Comparison of ENCODE assay signal across 39 cellular contexts in genomic region chr7:122072272-122072671, GRCh38.
"Had no signal": no experiment of that assay in that cellular context is flagged by ENCODE, and none has a peak within 500 bp of the region (broad histone marks: within the 10 kb centered on the region; RNA-seq: fewer than 3 reads in every experiment).

No MANE protein-coding gene starts in this region.

- H3K9me3 ChIP-seq: adrenal gland, ascending aorta, body of pancreas, breast epithelium had no signal

- H3K4me3 ChIP-seq: adrenal gland, ascending aorta, body of pancreas, breast epithelium, cardiac muscle cell had no signal

- H3K36me3 ChIP-seq: brain microvascular endothelial cell, breast epithelium had no signal

- H3K4me3 Mint-ChIP-seq: activated naive CD4-positive, alpha-beta T cell treated with anti-CD3 and anti-CD28 coated beads for 36 hours; activated naive CD4-positive, alpha-beta T cell treated with anti-CD3 and anti-CD28 coated beads, Interleukin-2, amount 10 ng/mL, durations not matched to agents 7 days and 5 days; activated naive CD4-positive, alpha-beta T cell treated with anti-CD3 and anti-CD28 coated beads, Interleukin-2, amount 50 U/mL, for 24 hours; activated naive CD8-positive, alpha-beta T cell; activated naive CD8-positive, alpha-beta T cell treated with anti-CD3 and anti-CD28 coated beads for 36 hours; activated naive CD8-positive, alpha-beta T cell treated with anti-CD3 and anti-CD28 coated beads, Interleukin-2, amount 10 ng/mL, durations not matched to agents 7 days and 5 days; activated naive CD8-positive, alpha-beta T cell treated with anti-CD3 and anti-CD28 coated beads, Interleukin-2, amount 50 U/mL, for 24 hours; activated T-cell treated with anti-CD3 and anti-CD28 coated beads, Interleukin-2, amount 50 U/mL, for 24 hours; activated T-cell treated with anti-CD3 and anti-CD28 coated beads, Interleukin-2, amount 50 U/mL, for 4 hours; activated T-cell treated with anti-CD3 and anti-CD28 coated beads, Interleukin-2, amount 50 U/mL, for 72 hours; activated T-helper 1 cell treated with anti-CD3 and anti-CD28 coated beads, Interleukin-12 subunit alpha, Interleukin-12 subunit beta, Interleukin-2, Interleukin-4 antibody, amounts not matched to agents 30 ng/mL and 10 ng/mL and 1 ng/mL, durations not matched to agents 14 hours and 24 hours and 36 hours; activated T-helper 17 cell treated with anti-CD3 and anti-CD28 coated beads, Interleukin-2, amount 50 U/mL, for 72 hours; brain; central memory CD8-positive, alpha-beta T cell had no signal

- H3K36me3 Mint-ChIP-seq: activated naive CD4-positive, alpha-beta T cell treated with anti-CD3 and anti-CD28 coated beads, Interleukin-2, amount 10 ng/mL, durations not matched to agents 7 days and 5 days; activated naive CD4-positive, alpha-beta T cell treated with anti-CD3 and anti-CD28 coated beads, Interleukin-2, amount 50 U/mL, for 24 hours; activated naive CD8-positive, alpha-beta T cell treated with anti-CD3 and anti-CD28 coated beads, Interleukin-2, amount 10 ng/mL, durations not matched to agents 7 days and 5 days had no signal

- H3K27ac Mint-ChIP-seq: activated naive CD4-positive, alpha-beta T cell treated with anti-CD3 and anti-CD28 coated beads for 36 hours; activated naive CD4-positive, alpha-beta T cell treated with anti-CD3 and anti-CD28 coated beads, Interleukin-2, amount 10 ng/mL, durations not matched to agents 7 days and 5 days; activated naive CD4-positive, alpha-beta T cell treated with anti-CD3 and anti-CD28 coated beads, Interleukin-2, amount 50 U/mL, for 24 hours; activated naive CD4-positive, alpha-beta T cell treated with anti-CD3 and anti-CD28 coated beads, Interleukin-2, amount 50 U/mL, for 72 hours; activated naive CD8-positive, alpha-beta T cell; activated naive CD8-positive, alpha-beta T cell treated with anti-CD3 and anti-CD28 coated beads for 36 hours; activated naive CD8-positive, alpha-beta T cell treated with anti-CD3 and anti-CD28 coated beads, Interleukin-2, amount 10 ng/mL, durations not matched to agents 7 days and 5 days; activated naive CD8-positive, alpha-beta T cell treated with anti-CD3 and anti-CD28 coated beads, Interleukin-2, amount 50 U/mL, for 24 hours; activated T-cell treated with anti-CD3 and anti-CD28 coated beads, Interleukin-2, amount 50 U/mL, for 24 hours; activated T-cell treated with anti-CD3 and anti-CD28 coated beads, Interleukin-2, amount 50 U/mL, for 72 hours; activated T-helper 1 cell treated with anti-CD3 and anti-CD28 coated beads, Interleukin-12 subunit alpha, Interleukin-12 subunit beta, Interleukin-2, Interleukin-4 antibody, amounts not matched to agents 30 ng/mL and 10 ng/mL and 1 ng/mL, durations not matched to agents 14 hours and 24 hours and 36 hours; activated T-helper 17 cell treated with anti-CD3 and anti-CD28 coated beads, Interleukin-2, amount 50 U/mL, for 72 hours; activated T-helper 2 cell treated with anti-CD3 and anti-CD28 coated beads, Interferon-gamma antibody, Interleukin-2, Interleukin-4, amounts not matched to agents 10 μg/mL and 5 μg/mL and 100 μg/mL, durations not matched to agents 14 hours and 24 hours and 36 hours; brain had no signal

- H3K4me1 Mint-ChIP-seq: activated naive CD4-positive, alpha-beta T cell treated with anti-CD3 and anti-CD28 coated beads, Interleukin-2, amount 10 ng/mL, durations not matched to agents 7 days and 5 days; activated naive CD4-positive, alpha-beta T cell treated with anti-CD3 and anti-CD28 coated beads, Interleukin-2, amount 50 U/mL, for 24 hours; activated naive CD8-positive, alpha-beta T cell treated with anti-CD3 and anti-CD28 coated beads for 36 hours; activated naive CD8-positive, alpha-beta T cell treated with anti-CD3 and anti-CD28 coated beads, Interleukin-2, amount 10 ng/mL, durations not matched to agents 7 days and 5 days; activated naive CD8-positive, alpha-beta T cell treated with anti-CD3 and anti-CD28 coated beads, Interleukin-2, amount 50 U/mL, for 24 hours; activated T-helper 17 cell treated with anti-CD3 and anti-CD28 coated beads, Interleukin-2, amount 50 U/mL, for 72 hours; central memory CD8-positive, alpha-beta T cell had no signal

- H3K4me1 ChIP-seq: adrenal gland, ascending aorta, body of pancreas, breast epithelium had no signal

- H3K27ac ChIP-seq: adrenal gland, ascending aorta, body of pancreas, brain microvascular endothelial cell, breast epithelium, cardiac muscle cell had no signal

- H3K27me3 ChIP-seq: adrenal gland, ascending aorta, body of pancreas, brain microvascular endothelial cell, breast epithelium, cardiac muscle cell had no signal

- H3K27me3 Mint-ChIP-seq: activated naive CD4-positive, alpha-beta T cell treated with anti-CD3 and anti-CD28 coated beads, Interleukin-2, amount 10 ng/mL, durations not matched to agents 7 days and 5 days; activated naive CD4-positive, alpha-beta T cell treated with anti-CD3 and anti-CD28 coated beads, Interleukin-2, amount 50 U/mL, for 24 hours; activated naive CD8-positive, alpha-beta T cell; activated naive CD8-positive, alpha-beta T cell treated with anti-CD3 and anti-CD28 coated beads for 36 hours; activated naive CD8-positive, alpha-beta T cell treated with anti-CD3 and anti-CD28 coated beads, Interleukin-2, amount 10 ng/mL, durations not matched to agents 7 days and 5 days; activated naive CD8-positive, alpha-beta T cell treated with anti-CD3 and anti-CD28 coated beads, Interleukin-2, amount 50 U/mL, for 24 hours; activated T-cell treated with anti-CD3 and anti-CD28 coated beads, Interleukin-2, amount 50 U/mL, for 24 hours; activated T-helper 17 cell treated with anti-CD3 and anti-CD28 coated beads, Interleukin-2, amount 50 U/mL, for 72 hours; brain; central memory CD8-positive, alpha-beta T cell had no signal

- DNase-seq: activated effector memory CD4-positive, alpha-beta T cell treated with anti-CD3 and anti-CD28 coated beads, Interleukin-2, amount 50 U/mL, for 16 hours; activated effector memory CD4-positive, alpha-beta T cell treated with Interleukin-2 at 50 U/mL for 16 hours; activated gamma-delta T cell; activated gamma-delta T cell treated with Interleukin-2 at 50 U/mL for 16 hours; activated naive CD4-positive, alpha-beta T cell; activated naive CD4-positive, alpha-beta T cell treated with anti-CD3 and anti-CD28 coated beads for 36 hours; activated naive CD4-positive, alpha-beta T cell treated with anti-CD3 and anti-CD28 coated beads, Interleukin-2, amount 10 ng/mL, durations not matched to agents 7 days and 5 days; activated naive CD4-positive, alpha-beta T cell treated with anti-CD3 and anti-CD28 coated beads, Interleukin-2, amount 50 U/mL, for 16 hours; activated naive CD4-positive, alpha-beta T cell treated with Interleukin-2 at 50 U/mL for 16 hours; activated naive CD8-positive, alpha-beta T cell treated with anti-CD3 and anti-CD28 coated beads for 36 hours; activated naive CD8-positive, alpha-beta T cell treated with anti-CD3 and anti-CD28 coated beads, Interleukin-2, amount 10 ng/mL, durations not matched to agents 7 days and 5 days; activated naive CD8-positive, alpha-beta T cell treated with anti-CD3 and anti-CD28 coated beads, Interleukin-2, amount 50 U/mL, for 24 hours; activated T-cell treated with anti-CD3 and anti-CD28 coated beads, Interleukin-2, amount 50 U/mL, for 24 hours; activated T-cell treated with anti-CD3 and anti-CD28 coated beads, Interleukin-2, amount 50 U/mL, for 4 hours; activated T-cell treated with anti-CD3 and anti-CD28 coated beads, Interleukin-2, amount 50 U/mL, for 48 hours; activated T-cell treated with anti-CD3 and anti-CD28 coated beads, Interleukin-2, amount 50 U/mL, for 72 hours; adrenal gland; amniotic stem cell; amygdala; anterior cingulate cortex; aorta; body of pancreas; brain microvascular endothelial cell; caudate nucleus; central memory CD4-positive, alpha-beta T cell; cerebellar nuclear complex had no signal

- H3K9me3 Mint-ChIP-seq: activated naive CD8-positive, alpha-beta T cell treated with anti-CD3 and anti-CD28 coated beads, Interleukin-2, amount 10 ng/mL, durations not matched to agents 7 days and 5 days; activated naive CD8-positive, alpha-beta T cell treated with anti-CD3 and anti-CD28 coated beads, Interleukin-2, amount 50 U/mL, for 24 hours; activated T-cell treated with anti-CD3 and anti-CD28 coated beads, Interleukin-2, amount 50 U/mL, for 72 hours; activated T-helper 1 cell treated with anti-CD3 and anti-CD28 coated beads, Interleukin-12 subunit alpha, Interleukin-12 subunit beta, Interleukin-2, Interleukin-4 antibody, amounts not matched to agents 30 ng/mL and 10 ng/mL and 1 ng/mL, durations not matched to agents 14 hours and 24 hours and 36 hours; activated T-helper 17 cell treated with anti-CD3 and anti-CD28 coated beads, Interleukin-2, amount 50 U/mL, for 72 hours; activated T-helper 2 cell treated with anti-CD3 and anti-CD28 coated beads, Interferon-gamma antibody, Interleukin-2, Interleukin-4, amounts not matched to agents 10 μg/mL and 5 μg/mL and 100 μg/mL, durations not matched to agents 14 hours and 24 hours and 36 hours had no signal

- ATAC-seq: activated naive CD4-positive, alpha-beta T cell treated with anti-CD3 and anti-CD28 coated beads, Interleukin-2, amount 50 U/mL, for 72 hours; activated naive CD8-positive, alpha-beta T cell treated with anti-CD3 and anti-CD28 coated beads, Interleukin-2, amount 50 U/mL, for 24 hours; activated T-cell treated with anti-CD3 and anti-CD28 coated beads, Interleukin-2, amount 50 U/mL, for 4 hours; activated T-cell treated with anti-CD3 and anti-CD28 coated beads, Interleukin-2, amount 50 U/mL, for 72 hours; activated T-helper 17 cell treated with anti-CD3 and anti-CD28 coated beads, Interleukin-2, amount 50 U/mL, for 72 hours; body of pancreas had no signal

- FAIRE-seq: astrocyte, bronchial epithelial cell had no signal
